In the genomic region with DNA sequence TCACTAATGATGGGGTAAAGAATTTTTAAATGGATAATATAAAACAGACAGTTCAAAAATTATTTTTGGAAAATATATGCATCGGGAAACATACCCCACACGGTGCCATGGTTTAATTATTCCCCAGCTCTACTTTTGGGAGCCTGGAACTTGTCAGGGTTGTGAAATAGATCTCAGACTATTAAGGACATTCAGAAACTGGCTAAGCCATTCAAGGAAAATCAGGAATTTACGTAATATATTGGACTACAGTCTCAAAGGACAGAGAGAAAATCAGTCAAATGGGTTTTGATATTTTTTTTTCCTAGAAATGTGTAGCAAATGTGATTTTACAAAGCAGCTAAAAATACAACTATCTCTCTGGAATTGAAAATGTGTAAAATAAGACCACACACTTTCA, we compare ENCODE assay signal across 30 cellular contexts.
"Had no signal": no experiment of that assay in that cellular context is flagged by ENCODE, and none has a peak within 500 bp of the region (broad histone marks: within the 10 kb centered on the region; RNA-seq: fewer than 3 reads in every experiment).

No MANE protein-coding gene starts in this region.

- H3K27ac ChIP-seq: adrenal gland, ascending aorta, cardiac muscle cell, WERI-Rb-1 had no signal

- H3K4me3 ChIP-seq: adrenal gland, ascending aorta, cardiac muscle cell had no signal

- DNase-seq: activated CD4-positive, alpha-beta memory T cell treated with anti-CD3 and anti-CD28 coated beads, Interleukin-2, amount 10 ng/mL, durations not matched to agents 7 days and 5 days; activated CD4-positive, alpha-beta T cell treated with anti-CD3 and anti-CD28 coated beads for 1 hour; activated CD4-positive, alpha-beta T cell treated with anti-CD3 and anti-CD28 coated beads for 36 hours; activated CD4-positive, alpha-beta T cell treated with anti-CD3 and anti-CD28 coated beads for 48 hours; activated CD4-positive, alpha-beta T cell treated with anti-CD3 and anti-CD28 coated beads, Interleukin-2, amount 10 ng/mL, durations not matched to agents 7 days and 5 days; activated CD4-positive, alpha-beta T cell treated with anti-CD3 and anti-CD28 coated beads, Interleukin-2, amount 50 U/mL, for 48 hours; activated CD4-positive, CD25-positive, alpha-beta regulatory T cell; activated CD8-positive, alpha-beta memory T cell treated with anti-CD3 and anti-CD28 coated beads for 24 hours; activated CD8-positive, alpha-beta memory T cell treated with anti-CD3 and anti-CD28 coated beads, Interleukin-2, amount 10 ng/mL, durations not matched to agents 7 days and 5 days; activated CD8-positive, alpha-beta memory T cell treated with anti-CD3 and anti-CD28 coated beads, Interleukin-2, amount 50 U/mL, for 48 hours; activated CD8-positive, alpha-beta T cell treated with anti-CD3 and anti-CD28 coated beads, Interleukin-2, amount 10 ng/mL, durations not matched to agents 7 days and 5 days; activated effector memory CD4-positive, alpha-beta T cell treated with Interleukin-2 at 50 U/mL for 16 hours; activated gamma-delta T cell; activated naive CD4-positive, alpha-beta T cell treated with anti-CD3 and anti-CD28 coated beads, Interleukin-2, amount 10 ng/mL, durations not matched to agents 7 days and 5 days; activated naive CD4-positive, alpha-beta T cell treated with Interleukin-2 at 50 U/mL for 16 hours; activated naive CD8-positive, alpha-beta T cell treated with anti-CD3 and anti-CD28 coated beads, Interleukin-2, amount 10 ng/mL, durations not matched to agents 7 days and 5 days; activated naive CD8-positive, alpha-beta T cell treated with anti-CD3 and anti-CD28 coated beads, Interleukin-2, amount 50 U/mL, for 24 hours; activated T-cell treated with anti-CD3 and anti-CD28 coated beads, Interleukin-2, amount 50 U/mL, for 24 hours; activated T-cell treated with anti-CD3 and anti-CD28 coated beads, Interleukin-2, amount 50 U/mL, for 48 hours; adrenal gland; amygdala; anterior cingulate cortex; caudate nucleus; cerebellar nuclear complex; T-helper 1 cell; T-helper 2 cell; T-helper 9 cell; WERI-Rb-1 had no signal

- H3K9me3 ChIP-seq: ascending aorta had no signal

- H3K4me1 ChIP-seq: adrenal gland, ascending aorta had no signal

- H3K27me3 ChIP-seq: adrenal gland, ascending aorta, cardiac muscle cell had no signal

- H3K36me3 ChIP-seq: adrenal gland, ascending aorta, WERI-Rb-1 had no signal
